ENCODE assay signal across 8 cellular contexts in genomic region chr19:56404705-56405056, GRCh38. TPM values are rescaled to one million over a fixed set of nuclear protein-coding genes. Genes with fewer than 3 reads are reported as not detected.
A peak's percentile ranks its signal among the peaks of the same experiment; 100 is the strongest.
DNase-seq lines count a peak whose midpoint lies in the region; ATAC-seq, FAIRE-seq and TF ChIP-seq lines count a peak whose summit lies in the region.

No MANE protein-coding gene starts in this region.

- H3K27me3 Mint-ChIP-seq in CD4-positive, alpha-beta memory T cell, result no peaks in the 10 kb centered on the region
- H3K27me3 Mint-ChIP-seq in naive B cell, result no peaks in the 10 kb centered on the region

- ATAC-seq in naive B cell (ENCODE audit: low read depth in 2 of 2) (no peak), GM19395 (IDR thresholded peaks at IDR 0.05; ENCODE audit: unreplicated experiment) (no peak)

- no peak for TF ChIP-seq CTCF in breast epithelium (IDR thresholded peaks at IDR 0.05)

- peaks cover 9 to 83% (median 51%) of the 10 kb centered on the region in 8 donors for H3K9me3 Mint-ChIP-seq in CD4-positive, alpha-beta memory T cell
- peaks cover 21 to 74% (median 46%) of the 10 kb centered on the region in 7 donors for H3K9me3 Mint-ChIP-seq in naive B cell

- peaks cover 24% of the 10 kb centered on the region for H3K36me3 ChIP-seq in CD4-positive, alpha-beta memory T cell (ENCODE audit: insufficient read depth, low read length)
- H3K36me3 ChIP-seq in breast epithelium, result peaks cover 18% of the 10 kb centered on the region

- no peaks in the 10 kb centered on the region for H3K27me3 ChIP-seq in CD4-positive, alpha-beta memory T cell (ENCODE audit: insufficient read depth, low read length)
- H3K27me3 ChIP-seq in breast epithelium, result no peaks in the 10 kb centered on the region

- peak; percentile 93 for FAIRE-seq in HTR-8/SVneo (lab: Jason Lieb, UNC)

- peaks cover 21% of the 10 kb centered on the region for H3K4me1 ChIP-seq in CD4-positive, alpha-beta memory T cell (ENCODE audit: insufficient read depth, low read length)
- H3K4me1 ChIP-seq in breast epithelium, result no peaks in the 10 kb centered on the region

- POLR2A ChIA-PET in CD4-positive, alpha-beta memory T cell (lab: Charles Lee; ENCODE audit: partially characterized antibody), result interaction anchor here (3.9 kb wide), 1 partner anchor 11 kb away, joined by 45 read pairs; the partner anchor contains the start of gene ZNF582

- no peak for DNase-seq in CD4-positive, alpha-beta memory T cell
- no peak for DNase-seq in HTR-8/SVneo (ENCODE audit: insufficient read length, low spot score)
- DNase-seq in breast epithelium (ENCODE audit: low spot score in 2 of 2), result no peak
- no peak for DNase-seq in naive B cell
- no peak for DNase-seq in SW480 (ENCODE audit: low spot score)
- no peak for DNase-seq in SK-N-DZ (ENCODE audit: low spot score)
- DNase-seq in NCI-H748 treated with DMSO at 0.1 percent for 48 hours (lab: John Stamatoyannopoulos, UW), result no peak

- H3K4me3 Mint-ChIP-seq in CD4-positive, alpha-beta memory T cell, result peak overlapping the region; percentile 93 to 99 (median 97)
- peak overlapping the region; percentile 73 to 100 (median 98) for H3K4me3 Mint-ChIP-seq in naive B cell

- H3K4me1 Mint-ChIP-seq in CD4-positive, alpha-beta memory T cell, result peaks cover 20 to 36% (median 26%) of the 10 kb centered on the region in 4 donors
- H3K4me1 Mint-ChIP-seq in naive B cell, result peaks cover 21 to 36% (median 29%) of the 10 kb centered on the region in 3 donors

- H3K27ac ChIP-seq in CD4-positive, alpha-beta memory T cell (ENCODE audit: low read depth, low read length), result peak overlapping the region; percentile 92
- H3K27ac ChIP-seq in breast epithelium, result peak overlapping the region; percentile 94 to 98

- peak overlapping the region; percentile 88 to 99 (median 98) for H3K27ac Mint-ChIP-seq in CD4-positive, alpha-beta memory T cell
- peak overlapping the region; percentile 63 to 100 (median 96) for H3K27ac Mint-ChIP-seq in naive B cell

- H3K9me3 ChIP-seq in CD4-positive, alpha-beta memory T cell (ENCODE audit: control insufficient read depth in 1 of 2, low read length in 2 of 2), result peaks cover 4 to 30% of the 10 kb centered on the region in 2 donors
- peaks cover 32 to 60% of the 10 kb centered on the region in 2 donors for H3K9me3 ChIP-seq in breast epithelium

- intact Hi-C loops in CD4-positive, alpha-beta memory T cell (cut with micrococcal nuclease), result loop anchor here (1.0 to 5.0 kb wide), 4 partner anchors 11 to 193 kb away; partner anchors contain the start of genes ZFP28, ZNF470, ZNF582 and ZNF71
- intact Hi-C loops in breast epithelium (cut with DNase I; ENCODE audit: low total_unique reads), result no loop called here

- CTCF ChIA-PET in CD4-positive, alpha-beta memory T cell (lab: Charles Lee; ENCODE audit: partially characterized antibody), result no interaction called here

- no peak for TF ChIP-seq POLR2A in breast epithelium (IDR thresholded peaks at IDR 0.05)

- peaks cover 61 to 69% of the 10 kb centered on the region in 2 donors for H3K36me3 Mint-ChIP-seq in CD4-positive, alpha-beta memory T cell
- H3K36me3 Mint-ChIP-seq in naive B cell, result peaks cover 34 to 66% of the 10 kb centered on the region in 2 donors

- peak overlapping the region; percentile 77 to 96 for H3K4me3 ChIP-seq in CD4-positive, alpha-beta memory T cell (ENCODE audit: low read length in 2 of 2)
- peak overlapping the region; percentile 71 to 82 (median 74) for H3K4me3 ChIP-seq in breast epithelium

RNA-seq across cellular contexts. Expression of gene ZNF583, which starts 0.5 kb away (rescaled TPM):
- total RNA-seq in CD4-positive, alpha-beta memory T cell, result 10 to 100 TPM in 1 of 2 experiments, 1 to 10 TPM in 1; 9.2 to 14.4 TPM
- polyA plus RNA-seq in CD4-positive, alpha-beta memory T cell, result 10 to 100 TPM; 10.2 to 16.5 TPM
- 1 to 10 TPM; 4.0 to 8.8 (median 5.2) TPM for total RNA-seq in breast epithelium
- 10 to 100 TPM; 15.1 to 33.2 (median 16.8) TPM for polyA plus RNA-seq in naive B cell (ENCODE audit: low read depth in 6 of 6)
- polyA plus RNA-seq in SK-N-DZ (2014; cell fraction: cytosol; rRNA removed), result 2.4 and 4.9 TPM in 2 replicates
- polyA plus RNA-seq in SK-N-DZ (2014; cell fraction: nucleus; rRNA removed), result 2.1 and 8.3 TPM in 2 replicates

RNA-seq across cellular contexts. Expression of gene ZNF582, which starts 11.3 kb away (rescaled TPM):
- 1 to 10 TPM; 7.3 to 7.8 TPM for total RNA-seq in CD4-positive, alpha-beta memory T cell
- 1 to 10 TPM; 3.0 to 6.5 TPM for polyA plus RNA-seq in CD4-positive, alpha-beta memory T cell
- total RNA-seq in breast epithelium, result 1 to 10 TPM; 4.3 to 9.5 (median 8.2) TPM
- polyA plus RNA-seq in naive B cell (ENCODE audit: low read depth in 6 of 6), result 1 to 10 TPM; 6.3 to 8.6 (median 7.3) TPM
- 0.71 and 4.2 TPM in 2 replicates for polyA plus RNA-seq in SK-N-DZ (2014; cell fraction: cytosol; rRNA removed)
- 2.4 and 2.7 TPM in 2 replicates for polyA plus RNA-seq in SK-N-DZ (2014; cell fraction: nucleus; rRNA removed)
